2 cellular contexts compared by ENCODE assay signal in the genomic region with DNA sequence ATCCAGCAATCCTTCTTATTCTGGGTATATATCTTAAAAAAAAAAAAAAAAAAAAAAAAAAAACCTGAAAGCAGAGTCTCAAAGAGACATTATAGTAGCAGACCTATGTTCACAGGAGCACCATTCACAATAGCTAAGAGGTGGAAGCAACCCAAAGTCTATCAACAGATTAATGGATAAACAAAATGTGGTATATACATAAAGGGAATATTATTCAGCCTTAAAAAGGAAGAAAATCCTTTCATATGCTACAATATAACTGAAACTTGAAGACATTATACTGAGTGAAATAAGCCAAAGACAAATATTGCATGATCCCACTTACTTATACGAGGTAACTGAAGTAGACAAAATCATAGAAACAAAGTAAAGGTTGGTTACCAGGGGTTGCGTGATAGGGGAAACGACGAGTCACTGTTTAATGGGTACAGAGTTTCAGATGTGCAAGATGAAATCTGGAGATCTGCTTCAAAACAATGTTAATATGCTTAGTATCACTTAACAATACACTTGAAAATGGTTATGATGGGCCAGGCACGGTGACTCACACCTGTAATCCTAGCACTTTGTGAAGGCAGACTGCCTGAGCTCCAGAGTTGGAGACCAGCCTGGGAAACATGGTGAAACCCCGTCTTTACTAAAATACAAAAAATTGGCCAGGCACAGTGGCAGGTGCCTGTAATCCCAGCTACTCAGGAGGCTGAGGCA.
TF ChIP-seq lines count a peak whose summit lies in the region.

No MANE protein-coding gene starts in this region.

TF ChIP-seq in IMR-90, 13 proteins besides CTCF, POLR2A, EP300 and RAD21:
- TF ChIP-seq MAFK (IDR thresholded peaks at IDR 0.05; ENCODE audit: low read depth, low read length) (no peak), MXI1 (IDR thresholded peaks at IDR 0.05; ENCODE audit: borderline replicate concordance, low read depth, low read length) (no peak), MAZ (IDR thresholded peaks at IDR 0.05; ENCODE audit: borderline replicate concordance, low read depth, low read length) (no peak), FOS (IDR thresholded peaks at IDR 0.05; ENCODE audit: low read depth, low read length) (no peak), NFE2L2 (IDR thresholded peaks at IDR 0.05; ENCODE audit: low read depth, low read length) (no peak), RFX5 (IDR thresholded peaks at IDR 0.05; ENCODE audit: low read depth, low read length) (no peak), BHLHE40 (IDR thresholded peaks at IDR 0.05; ENCODE audit: low read depth, low read length) (no peak), RCOR1 (IDR thresholded peaks at IDR 0.05; ENCODE audit: insufficient replicate concordance, low read length) (no peak), CHD1 (IDR thresholded peaks at IDR 0.05; ENCODE audit: low read depth, low read length) (no peak), SMC3 (IDR thresholded peaks at IDR 0.05; ENCODE audit: low read depth, low read length) (no peak)

TF ChIP-seq in SK-N-SH, 30 proteins besides CTCF, POLR2A, EP300 and RAD21:
- no peak for TF ChIP-seq MXI1 (IDR thresholded peaks at IDR 0.05; ENCODE audit: low read depth, low read length)
- no peak for TF ChIP-seq RXRA (IDR thresholded peaks at IDR 0.05; ENCODE audit: borderline replicate concordance, low read depth)
- TF ChIP-seq POLR2AphosphoS5 (IDR thresholded peaks at IDR 0.05; ENCODE audit: low read depth, low read length) = no peak
- no peak for TF ChIP-seq CHD2 (IDR thresholded peaks at IDR 0.05; ENCODE audit: low read length, partially characterized antibody)
- peak; percentile 23; the same call in 1 of the 2 replicates for TF ChIP-seq JUND (IDR thresholded peaks at IDR 0.05)
- TF ChIP-seq FOSL2 (IDR thresholded peaks at IDR 0.05; ENCODE audit: borderline replicate concordance, low read depth) = 0 out of 2 replicates have a peak, but pooled peaks have one; percentile 14
- TF ChIP-seq, protein P1, sequence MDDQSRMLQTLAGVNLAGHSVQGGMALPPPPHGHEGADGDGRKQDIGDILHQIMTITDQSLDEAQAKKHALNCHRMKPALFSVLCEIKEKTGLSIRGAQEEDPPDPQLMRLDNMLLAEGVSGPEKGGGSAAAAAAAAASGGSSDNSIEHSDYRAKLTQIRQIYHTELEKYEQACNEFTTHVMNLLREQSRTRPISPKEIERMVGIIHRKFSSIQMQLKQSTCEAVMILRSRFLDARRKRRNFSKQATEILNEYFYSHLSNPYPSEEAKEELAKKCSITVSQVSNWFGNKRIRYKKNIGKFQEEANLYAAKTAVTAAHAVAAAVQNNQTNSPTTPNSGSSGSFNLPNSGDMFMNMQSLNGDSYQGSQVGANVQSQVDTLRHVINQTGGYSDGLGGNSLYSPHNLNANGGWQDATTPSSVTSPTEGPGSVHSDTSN (IDR thresholded peaks at IDR 0.05) = no peak
- no peak for TF ChIP-seq SIN3A (IDR thresholded peaks at IDR 0.05; ENCODE audit: borderline replicate concordance, low read depth, low read length)
- TF ChIP-seq, protein P2, sequence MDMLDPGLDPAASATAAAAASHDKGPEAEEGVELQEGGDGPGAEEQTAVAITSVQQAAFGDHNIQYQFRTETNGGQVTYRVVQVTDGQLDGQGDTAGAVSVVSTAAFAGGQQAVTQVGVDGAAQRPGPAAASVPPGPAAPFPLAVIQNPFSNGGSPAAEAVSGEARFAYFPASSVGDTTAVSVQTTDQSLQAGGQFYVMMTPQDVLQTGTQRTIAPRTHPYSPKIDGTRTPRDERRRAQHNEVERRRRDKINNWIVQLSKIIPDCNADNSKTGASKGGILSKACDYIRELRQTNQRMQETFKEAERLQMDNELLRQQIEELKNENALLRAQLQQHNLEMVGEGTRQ (IDR thresholded peaks at IDR 0.05; ENCODE audit: borderline replicate concordance, low read depth, low read length) = no peak
- TF ChIP-seq TCF12 (IDR thresholded peaks at IDR 0.05) = peak; percentile 10; the same call in 1 of the 2 replicates
